Comparison of ENCODE assay signal across 10 cellular contexts in the genomic region with DNA sequence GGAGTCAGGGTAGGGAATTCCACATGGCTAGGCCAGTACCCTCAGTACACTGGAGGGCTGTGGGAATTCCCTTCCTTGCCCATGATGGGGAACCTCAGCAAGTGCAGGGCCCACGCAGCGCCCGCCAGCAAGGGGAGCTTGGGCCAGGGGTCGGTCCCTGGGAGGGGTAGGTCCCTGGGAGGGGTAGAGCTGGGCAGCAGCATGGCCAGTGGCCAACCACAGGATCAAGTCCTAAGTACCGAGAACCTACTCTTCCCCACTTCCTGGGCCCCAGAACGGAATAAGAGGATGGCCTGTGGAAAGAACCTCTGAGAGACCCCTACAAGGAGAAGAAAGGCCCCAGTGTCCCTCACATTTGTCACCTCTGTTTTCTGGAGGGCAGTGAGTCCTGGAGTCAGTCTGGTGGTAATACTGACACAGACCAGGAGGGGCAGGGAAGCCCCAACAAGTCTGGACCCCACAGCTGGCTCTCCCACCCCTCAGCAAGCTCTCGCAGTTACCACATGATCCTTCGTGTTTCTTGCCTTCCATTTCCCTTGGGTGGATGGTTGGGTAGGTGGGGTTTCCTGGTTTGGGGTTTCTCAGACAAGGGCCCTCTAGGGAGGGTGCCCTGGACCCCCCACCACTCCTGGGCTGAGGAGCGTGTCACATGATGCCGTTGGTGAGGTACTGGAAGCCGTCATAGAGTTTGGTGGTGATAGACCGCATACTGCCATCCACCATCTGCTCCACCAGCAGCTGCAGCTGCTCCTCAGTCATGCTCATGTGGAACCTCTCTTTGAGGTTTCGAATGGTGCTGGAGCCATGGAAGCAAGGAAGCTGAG. TPM values are rescaled to one million over a fixed set of nuclear protein-coding genes. Genes with fewer than 3 reads are reported as not detected.
DNase-seq lines count a peak whose midpoint lies in the region; ATAC-seq and TF ChIP-seq lines count a peak whose summit lies in the region.
"Had no signal": no experiment of that assay in that cellular context is flagged by ENCODE, and none has a peak within 500 bp of the region (broad histone marks: within the 10 kb centered on the region; RNA-seq: fewer than 3 reads in every experiment).

No MANE protein-coding gene starts in this region.

- intact Hi-C loops in PC-9 (cut with micrococcal nuclease; ENCODE audit: unreplicated experiment) = no loop called here

- H3F3A ChIP-seq in PC-9 (ENCODE audit: insufficient read depth, low read depth) = peaks cover 18% of the 10 kb centered on the region; the same call in 1 of the 2 replicates

- peaks cover 7 to 8% of the 10 kb centered on the region in 2 donors for H3K36me3 Mint-ChIP-seq in activated T-cell treated with anti-CD3 and anti-CD28 coated beads, Interleukin-2, amount 50 U/mL, for 72 hours (ENCODE audit: insufficient read depth in 2 of 2)
- H3K36me3 Mint-ChIP-seq in stimulated activated naive B cell treated with anti-CD40 and anti-IgM and Interleukin-4, amounts not matched to agents 10 μg/mL and 1 μg/mL and 100 μg/mL, for 72 hours = peaks cover 45 to 59% of the 10 kb centered on the region in 2 donors
- H3K36me3 Mint-ChIP-seq: activated naive CD8-positive, alpha-beta T cell had no signal

- TF ChIP-seq CTCF in PC-9 (conservative IDR thresholded peaks at IDR 0.05) = no peak
- peak; percentile 10 for TF ChIP-seq CTCF in epithelial cell of esophagus (IDR thresholded peaks at IDR 0.05; ENCODE audit: insufficient read depth, low read depth, low read length, missing control alignments)

- no peak for ATAC-seq in activated T-cell treated with anti-CD3 and anti-CD28 coated beads, Interleukin-2, amount 50 U/mL, for 72 hours (replicated peaks in 1 of 2)
- ATAC-seq in stimulated activated naive B cell treated with anti-CD40 and anti-IgM and Interleukin-4, amounts not matched to agents 10 μg/mL and 1 μg/mL and 100 μg/mL, for 72 hours (replicated peaks) = peak; percentile 47 to 54
- no peak for ATAC-seq in HG02870 (IDR thresholded peaks at IDR 0.05; ENCODE audit: unreplicated experiment)
- ATAC-seq in esophagus mucosa = no peak

- POLR2A ChIA-PET in PC-9 (lab: Charles Lee; ENCODE audit: unreplicated experiment) (interaction anchor here (0.7 kb wide), 1 partner anchor 41 kb away, joined by 29 read pairs; no protein-coding TSS in a partner anchor), HEK293T (lab: Yijun Ruan, JAX) (interaction anchor here (0.6 to 3.5 kb wide), 6 partner anchors 8 to 107 kb away, joined by 3 to 20 read pairs (median 4); a partner anchor contains a TSS)

- H3K4me3 ChIP-seq in PC-9 (no peak overlapping the region), epithelial cell of esophagus (ENCODE audit: low read length) (no peak overlapping the region)

- H3K4me1 Mint-ChIP-seq in activated T-cell treated with anti-CD3 and anti-CD28 coated beads, Interleukin-2, amount 50 U/mL, for 72 hours (ENCODE audit: low read depth) = peaks cover 14% of the 10 kb centered on the region
- peaks cover 37 to 52% of the 10 kb centered on the region in 2 donors for H3K4me1 Mint-ChIP-seq in stimulated activated naive B cell treated with anti-CD40 and anti-IgM and Interleukin-4, amounts not matched to agents 10 μg/mL and 1 μg/mL and 100 μg/mL, for 72 hours

- H3K27me3 Mint-ChIP-seq in activated T-cell treated with anti-CD3 and anti-CD28 coated beads, Interleukin-2, amount 50 U/mL, for 72 hours (ENCODE audit: low read depth) = no peaks in the 10 kb centered on the region
- no peaks in the 10 kb centered on the region for H3K27me3 Mint-ChIP-seq in stimulated activated naive B cell treated with anti-CD40 and anti-IgM and Interleukin-4, amounts not matched to agents 10 μg/mL and 1 μg/mL and 100 μg/mL, for 72 hours
- H3K27me3 Mint-ChIP-seq: activated naive CD8-positive, alpha-beta T cell had no signal

- no peak overlapping the region for H2AFZ ChIP-seq in PC-9
- H2AFZ ChIP-seq: parathyroid adenoma had no signal

- CTCF ChIA-PET in PC-9 (lab: Charles Lee) (interaction anchor here (0.7 kb wide), 1 partner anchor 44 kb away, joined by 3 read pairs; no protein-coding TSS in a partner anchor), HEK293T (lab: Yijun Ruan, JAX) (interaction anchor here (0.6 to 11.2 kb wide), 4 partner anchors 34 to 96 kb away, joined by 3 to 105 read pairs (median 6); a partner anchor contains a TSS)

- no peaks in the 10 kb centered on the region for H3K27me3 ChIP-seq in PC-9 (ENCODE audit: insufficient read depth, low read depth)

- no peaks in the 10 kb centered on the region for H3K9me3 ChIP-seq in PC-9 (ENCODE audit: insufficient read depth, low read depth)

- no peak overlapping the region for H3K4me2 ChIP-seq in PC-9

- H3K36me3 ChIP-seq in PC-9 (ENCODE audit: low read depth) = peaks cover 7% of the 10 kb centered on the region; the same call in 1 of the 2 replicates

- H3K27ac Mint-ChIP-seq in activated T-cell treated with anti-CD3 and anti-CD28 coated beads, Interleukin-2, amount 50 U/mL, for 72 hours = peak overlapping the region; percentile 29
- peak overlapping the region; percentile 95 for H3K27ac Mint-ChIP-seq in stimulated activated naive B cell treated with anti-CD40 and anti-IgM and Interleukin-4, amounts not matched to agents 10 μg/mL and 1 μg/mL and 100 μg/mL, for 72 hours

- no peak overlapping the region for H3K27ac ChIP-seq in PC-9
- H3K27ac ChIP-seq: parathyroid adenoma had no signal

- DNase-seq in activated T-cell treated with anti-CD3 and anti-CD28 coated beads, Interleukin-2, amount 50 U/mL, for 72 hours = no peak
- DNase-seq in activated T-cell treated with anti-CD3 and anti-CD28 coated beads for 4 hours = no peak
- DNase-seq in PC-9 = peak in 1 of 2 experiments; percentile 24
- no peak for DNase-seq in epithelial cell of esophagus (ENCODE audit: low read depth)
- no peak for DNase-seq in stimulated activated naive B cell treated with anti-CD40 and anti-IgM and Interleukin-4, amounts not matched to agents 10 μg/mL and 1 μg/mL and 100 μg/mL, for 72 hours
- DNase-seq in HEK293T (ENCODE audit: extremely low spot score) = no peak

- BruUV-seq in PC-9 (replicated peaks; lab: Mats Ljungman, UMichigan) = TSS peak; percentile 12

- H3K9me3 Mint-ChIP-seq in activated T-cell treated with anti-CD3 and anti-CD28 coated beads, Interleukin-2, amount 50 U/mL, for 72 hours = no peaks in the 10 kb centered on the region
- H3K9me3 Mint-ChIP-seq in stimulated activated naive B cell treated with anti-CD40 and anti-IgM and Interleukin-4, amounts not matched to agents 10 μg/mL and 1 μg/mL and 100 μg/mL, for 72 hours = no peaks in the 10 kb centered on the region

- no peaks in the 10 kb centered on the region for H3K9me2 ChIP-seq in PC-9 (ENCODE audit: insufficient read depth)

- H3K79me2 ChIP-seq in PC-9 (ENCODE audit: low read depth) = no peaks in the 10 kb centered on the region

- no peak overlapping the region for H3K4me3 Mint-ChIP-seq in activated T-cell treated with anti-CD3 and anti-CD28 coated beads, Interleukin-2, amount 50 U/mL, for 72 hours
- H3K4me3 Mint-ChIP-seq in stimulated activated naive B cell treated with anti-CD40 and anti-IgM and Interleukin-4, amounts not matched to agents 10 μg/mL and 1 μg/mL and 100 μg/mL, for 72 hours = peak overlapping the region in 1 of 2 donors; percentile 50
- H3K4me3 Mint-ChIP-seq: activated naive CD8-positive, alpha-beta T cell had no signal

- no peaks in the 10 kb centered on the region; the same call in 1 of the 2 replicates for H4K20me1 ChIP-seq in PC-9 (ENCODE audit: insufficient read depth)

- H3K4me1 ChIP-seq in PC-9 (replicated peaks; ENCODE audit: insufficient read depth) = no peaks in the 10 kb centered on the region
- H3K4me1 ChIP-seq: parathyroid adenoma had no signal

TF ChIP-seq in HEK293T, 16 proteins besides CTCF, POLR2A, EP300 and RAD21:
- TF ChIP-seq LEF1 (IDR thresholded peaks at IDR 0.05; ENCODE audit: borderline replicate concordance) = no peak
- no peak for TF ChIP-seq ELF4 (IDR thresholded peaks at IDR 0.05)
- TF ChIP-seq TARDBP (IDR thresholded peaks at IDR 0.05) = no peak
- no peak for TF ChIP-seq ZNF384 (IDR thresholded peaks at IDR 0.05)
- TF ChIP-seq ARNT (IDR thresholded peaks at IDR 0.05) = no peak
- TF ChIP-seq CTBP1 (IDR thresholded peaks at IDR 0.05; ENCODE audit: borderline replicate concordance) = no peak
- TF ChIP-seq L3MBTL2 (conservative IDR thresholded peaks at IDR 0.05) = no peak
- TF ChIP-seq SP1 (IDR thresholded peaks at IDR 0.05) = no peak
- TF ChIP-seq BHLHE40 (IDR thresholded peaks at IDR 0.05; ENCODE audit: borderline replicate concordance) = no peak
- no peak for TF ChIP-seq FOXA1 (IDR thresholded peaks at IDR 0.05)
- TF ChIP-seq FOXM1 (IDR thresholded peaks at IDR 0.05; ENCODE audit: borderline replicate concordance) = no peak
- TF ChIP-seq FOXK2 (IDR thresholded peaks at IDR 0.05) = no peak

RNA-seq across cellular contexts. Expression of a gene that starts 10.3 kb away (rescaled TPM):
- total RNA-seq in activated T-cell treated with anti-CD3 and anti-CD28 coated beads, Interleukin-2, amount 50 U/mL, for 72 hours = 10 to 100 TPM; 39.9 to 40.3 TPM
- total RNA-seq in PC-9 (2021) (26.6 and 28.7 TPM in 2 replicates), esophagus mucosa (12.6 TPM)

RNA-seq across cellular contexts. Expression of a gene that starts 34.8 kb away (rescaled TPM):
- total RNA-seq in activated T-cell treated with anti-CD3 and anti-CD28 coated beads, Interleukin-2, amount 50 U/mL, for 72 hours = 10 to 100 TPM; 64.8 to 71.4 TPM
- total RNA-seq in PC-9 (2021) = 40.0 and 44.3 TPM in 2 replicates
- total RNA-seq in esophagus mucosa = 34.7 TPM

RNA-seq across cellular contexts. Expression of a gene that starts 37.9 kb away (rescaled TPM):
- total RNA-seq in activated T-cell treated with anti-CD3 and anti-CD28 coated beads, Interleukin-2, amount 50 U/mL, for 72 hours = 100 to 1,000 TPM; 168 to 205 TPM
- total RNA-seq in PC-9 (2021) (230 and 255 TPM in 2 replicates), esophagus mucosa (126 TPM)

RNA-seq across cellular contexts. Expression of a gene that starts 54.6 kb away (rescaled TPM):
- 10 to 100 TPM; 67.6 to 95.4 TPM for total RNA-seq in activated T-cell treated with anti-CD3 and anti-CD28 coated beads, Interleukin-2, amount 50 U/mL, for 72 hours
- total RNA-seq in PC-9 (2021) (73.6 and 75.7 TPM in 2 replicates), esophagus mucosa (21.9 TPM)

Comparison
In these comparisons a context has a peak if more than half of its experiments do, and no peak if none do; other contexts are left out.
1. ATAC-seq: peak in stimulated activated naive B cell treated with anti-CD40 and anti-IgM and Interleukin-4, amounts not matched to agents 10 μg/mL and 1 μg/mL and 100 μg/mL, for 72 hours (2 of 2); none in activated T-cell treated with anti-CD3 and anti-CD28 coated beads, Interleukin-2, amount 50 U/mL, for 72 hours (0 of 2), HG02870 (single experiment) and esophagus mucosa (single experiment).